2 cellular contexts compared by ENCODE assay signal in the genomic region with DNA sequence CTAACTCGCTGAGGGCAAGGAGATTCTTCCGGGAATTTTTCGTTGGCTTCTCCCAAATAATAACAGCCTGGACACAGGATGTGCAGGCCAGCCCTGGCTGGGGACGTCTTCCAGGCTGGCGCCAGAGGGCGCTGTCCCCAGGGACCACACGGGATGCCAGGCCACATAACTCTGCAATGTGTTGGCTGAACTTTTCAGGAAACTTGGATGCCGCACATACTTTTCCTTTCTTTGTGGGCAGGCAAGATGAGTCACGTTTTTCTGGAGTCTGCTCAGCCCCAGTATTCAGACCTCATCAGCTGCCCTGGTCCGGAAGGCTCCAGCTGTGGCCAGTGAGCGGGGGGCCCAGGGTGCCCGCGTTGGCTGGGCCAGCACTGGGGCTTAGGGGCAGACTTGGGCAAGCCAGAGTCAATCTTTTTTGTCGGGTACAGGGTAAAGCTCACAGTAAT.
TF ChIP-seq lines count a peak whose summit lies in the region.

No MANE protein-coding gene starts in this region.

TF ChIP-seq in A549, 52 proteins besides CTCF, POLR2A, EP300 and RAD21 (continued from another document):
- TF ChIP-seq, protein P1, sequence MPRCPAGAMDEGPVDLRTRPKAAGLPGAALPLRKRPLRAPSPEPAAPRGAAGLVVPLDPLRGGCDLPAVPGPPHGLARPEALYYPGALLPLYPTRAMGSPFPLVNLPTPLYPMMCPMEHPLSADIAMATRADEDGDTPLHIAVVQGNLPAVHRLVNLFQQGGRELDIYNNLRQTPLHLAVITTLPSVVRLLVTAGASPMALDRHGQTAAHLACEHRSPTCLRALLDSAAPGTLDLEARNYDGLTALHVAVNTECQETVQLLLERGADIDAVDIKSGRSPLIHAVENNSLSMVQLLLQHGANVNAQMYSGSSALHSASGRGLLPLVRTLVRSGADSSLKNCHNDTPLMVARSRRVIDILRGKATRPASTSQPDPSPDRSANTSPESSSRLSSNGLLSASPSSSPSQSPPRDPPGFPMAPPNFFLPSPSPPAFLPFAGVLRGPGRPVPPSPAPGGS (IDR thresholded peaks at IDR 0.05), result peak; percentile 81; the same call in 1 of the 3 replicates
- peak; percentile 33; the same call in 1 of the 2 replicates for TF ChIP-seq RFX5 (IDR thresholded peaks at IDR 0.05)
- no peak for TF ChIP-seq RNF2 (IDR thresholded peaks at IDR 0.05; ENCODE audit: borderline replicate concordance, low read depth)
- TF ChIP-seq, protein P2, sequence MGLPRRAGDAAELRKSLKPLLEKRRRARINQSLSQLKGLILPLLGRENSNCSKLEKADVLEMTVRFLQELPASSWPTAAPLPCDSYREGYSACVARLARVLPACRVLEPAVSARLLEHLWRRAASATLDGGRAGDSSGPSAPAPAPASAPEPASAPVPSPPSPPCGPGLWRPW (IDR thresholded peaks at IDR 0.05), result no peak
- TF ChIP-seq ZSCAN20 (CRISPR knock-in tag; IDR thresholded peaks at IDR 0.05), result no peak
- TF ChIP-seq, protein P3, sequence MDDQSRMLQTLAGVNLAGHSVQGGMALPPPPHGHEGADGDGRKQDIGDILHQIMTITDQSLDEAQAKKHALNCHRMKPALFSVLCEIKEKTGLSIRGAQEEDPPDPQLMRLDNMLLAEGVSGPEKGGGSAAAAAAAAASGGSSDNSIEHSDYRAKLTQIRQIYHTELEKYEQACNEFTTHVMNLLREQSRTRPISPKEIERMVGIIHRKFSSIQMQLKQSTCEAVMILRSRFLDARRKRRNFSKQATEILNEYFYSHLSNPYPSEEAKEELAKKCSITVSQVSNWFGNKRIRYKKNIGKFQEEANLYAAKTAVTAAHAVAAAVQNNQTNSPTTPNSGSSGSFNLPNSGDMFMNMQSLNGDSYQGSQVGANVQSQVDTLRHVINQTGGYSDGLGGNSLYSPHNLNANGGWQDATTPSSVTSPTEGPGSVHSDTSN (IDR thresholded peaks at IDR 0.05), result peak; percentile 74; the same call in 1 of the 2 replicates
- TF ChIP-seq FOSB (CRISPR knock-in tag; IDR thresholded peaks at IDR 0.05), result no peak
- no peak for TF ChIP-seq TP53 (CRISPR knock-in tag; IDR thresholded peaks at IDR 0.05)
- TF ChIP-seq HDAC2 (IDR thresholded peaks at IDR 0.05), result no peak
- TF ChIP-seq, protein P4, sequence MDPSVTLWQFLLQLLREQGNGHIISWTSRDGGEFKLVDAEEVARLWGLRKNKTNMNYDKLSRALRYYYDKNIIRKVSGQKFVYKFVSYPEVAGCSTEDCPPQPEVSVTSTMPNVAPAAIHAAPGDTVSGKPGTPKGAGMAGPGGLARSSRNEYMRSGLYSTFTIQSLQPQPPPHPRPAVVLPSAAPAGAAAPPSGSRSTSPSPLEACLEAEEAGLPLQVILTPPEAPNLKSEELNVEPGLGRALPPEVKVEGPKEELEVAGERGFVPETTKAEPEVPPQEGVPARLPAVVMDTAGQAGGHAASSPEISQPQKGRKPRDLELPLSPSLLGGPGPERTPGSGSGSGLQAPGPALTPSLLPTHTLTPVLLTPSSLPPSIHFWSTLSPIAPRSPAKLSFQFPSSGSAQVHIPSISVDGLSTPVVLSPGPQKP (IDR thresholded peaks at IDR 0.05; ENCODE audit: low read depth, low read length), result no peak
- TF ChIP-seq, protein P5, sequence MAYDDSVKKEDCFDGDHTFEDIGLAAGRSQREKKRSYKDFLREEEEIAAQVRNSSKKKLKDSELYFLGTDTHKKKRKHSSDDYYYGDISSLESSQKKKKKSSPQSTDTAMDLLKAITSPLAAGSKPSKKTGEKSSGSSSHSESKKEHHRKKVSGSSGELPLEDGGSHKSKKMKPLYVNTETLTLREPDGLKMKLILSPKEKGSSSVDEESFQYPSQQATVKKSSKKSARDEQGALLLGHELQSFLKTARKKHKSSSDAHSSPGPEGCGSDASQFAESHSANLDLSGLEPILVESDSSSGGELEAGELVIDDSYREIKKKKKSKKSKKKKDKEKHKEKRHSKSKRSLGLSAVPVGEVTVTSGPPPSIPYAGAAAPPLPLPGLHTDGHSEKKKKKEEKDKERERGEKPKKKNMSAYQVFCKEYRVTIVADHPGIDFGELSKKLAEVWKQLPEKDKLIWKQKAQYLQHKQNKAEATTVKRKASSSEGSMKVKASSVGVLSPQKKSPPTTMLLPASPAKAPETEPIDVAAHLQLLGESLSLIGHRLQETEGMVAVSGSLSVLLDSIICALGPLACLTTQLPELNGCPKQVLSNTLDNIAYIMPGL (CRISPR knock-in tag; IDR thresholded peaks at IDR 0.05; ENCODE audit: borderline replicate concordance), result no peak
- TF ChIP-seq KDM5A (IDR thresholded peaks at IDR 0.05), result no peak
- no peak for TF ChIP-seq ZC3H11A (IDR thresholded peaks at IDR 0.05)
- TF ChIP-seq GATA3 (IDR thresholded peaks at IDR 0.05; ENCODE audit: borderline replicate concordance), result peak; percentile 88; the same call in 1 of the 2 replicates
- TF ChIP-seq MYC (IDR thresholded peaks at IDR 0.05; ENCODE audit: borderline replicate concordance, low read length), result no peak
- TF ChIP-seq RARB (CRISPR knock-in tag; IDR thresholded peaks at IDR 0.05), result 0 out of 2 replicates have a peak, but pooled peaks have one; percentile 26
- TF ChIP-seq SMC3 (IDR thresholded peaks at IDR 0.05), result peak; percentile 92
- TF ChIP-seq BHLHE40 (IDR thresholded peaks at IDR 0.05; ENCODE audit: low read depth, low read length), result peak; percentile 58
- TF ChIP-seq JUNB (IDR thresholded peaks at IDR 0.05), result peak; percentile 87
- 0 out of 2 replicates have a peak, but pooled peaks have one; percentile 32 for TF ChIP-seq HOXB5 (CRISPR knock-in tag; IDR thresholded peaks at IDR 0.05)
- TF ChIP-seq RCOR1 (IDR thresholded peaks at IDR 0.05; ENCODE audit: low read depth, low read length), result no peak
- TF ChIP-seq, protein P6, sequence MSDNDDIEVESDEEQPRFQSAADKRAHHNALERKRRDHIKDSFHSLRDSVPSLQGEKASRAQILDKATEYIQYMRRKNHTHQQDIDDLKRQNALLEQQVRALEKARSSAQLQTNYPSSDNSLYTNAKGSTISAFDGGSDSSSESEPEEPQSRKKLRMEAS (IDR thresholded peaks at IDR 0.05), result peak; percentile 95
- no peak for TF ChIP-seq CBX2 (IDR thresholded peaks at IDR 0.05; ENCODE audit: borderline replicate concordance, low read depth)
- no peak for TF ChIP-seq NR3C1 (IDR thresholded peaks at IDR 0.05)

TF ChIP-seq in GM12878, 131 proteins besides CTCF, POLR2A, EP300 and RAD21 (continued from another document):
- TF ChIP-seq, protein P7, sequence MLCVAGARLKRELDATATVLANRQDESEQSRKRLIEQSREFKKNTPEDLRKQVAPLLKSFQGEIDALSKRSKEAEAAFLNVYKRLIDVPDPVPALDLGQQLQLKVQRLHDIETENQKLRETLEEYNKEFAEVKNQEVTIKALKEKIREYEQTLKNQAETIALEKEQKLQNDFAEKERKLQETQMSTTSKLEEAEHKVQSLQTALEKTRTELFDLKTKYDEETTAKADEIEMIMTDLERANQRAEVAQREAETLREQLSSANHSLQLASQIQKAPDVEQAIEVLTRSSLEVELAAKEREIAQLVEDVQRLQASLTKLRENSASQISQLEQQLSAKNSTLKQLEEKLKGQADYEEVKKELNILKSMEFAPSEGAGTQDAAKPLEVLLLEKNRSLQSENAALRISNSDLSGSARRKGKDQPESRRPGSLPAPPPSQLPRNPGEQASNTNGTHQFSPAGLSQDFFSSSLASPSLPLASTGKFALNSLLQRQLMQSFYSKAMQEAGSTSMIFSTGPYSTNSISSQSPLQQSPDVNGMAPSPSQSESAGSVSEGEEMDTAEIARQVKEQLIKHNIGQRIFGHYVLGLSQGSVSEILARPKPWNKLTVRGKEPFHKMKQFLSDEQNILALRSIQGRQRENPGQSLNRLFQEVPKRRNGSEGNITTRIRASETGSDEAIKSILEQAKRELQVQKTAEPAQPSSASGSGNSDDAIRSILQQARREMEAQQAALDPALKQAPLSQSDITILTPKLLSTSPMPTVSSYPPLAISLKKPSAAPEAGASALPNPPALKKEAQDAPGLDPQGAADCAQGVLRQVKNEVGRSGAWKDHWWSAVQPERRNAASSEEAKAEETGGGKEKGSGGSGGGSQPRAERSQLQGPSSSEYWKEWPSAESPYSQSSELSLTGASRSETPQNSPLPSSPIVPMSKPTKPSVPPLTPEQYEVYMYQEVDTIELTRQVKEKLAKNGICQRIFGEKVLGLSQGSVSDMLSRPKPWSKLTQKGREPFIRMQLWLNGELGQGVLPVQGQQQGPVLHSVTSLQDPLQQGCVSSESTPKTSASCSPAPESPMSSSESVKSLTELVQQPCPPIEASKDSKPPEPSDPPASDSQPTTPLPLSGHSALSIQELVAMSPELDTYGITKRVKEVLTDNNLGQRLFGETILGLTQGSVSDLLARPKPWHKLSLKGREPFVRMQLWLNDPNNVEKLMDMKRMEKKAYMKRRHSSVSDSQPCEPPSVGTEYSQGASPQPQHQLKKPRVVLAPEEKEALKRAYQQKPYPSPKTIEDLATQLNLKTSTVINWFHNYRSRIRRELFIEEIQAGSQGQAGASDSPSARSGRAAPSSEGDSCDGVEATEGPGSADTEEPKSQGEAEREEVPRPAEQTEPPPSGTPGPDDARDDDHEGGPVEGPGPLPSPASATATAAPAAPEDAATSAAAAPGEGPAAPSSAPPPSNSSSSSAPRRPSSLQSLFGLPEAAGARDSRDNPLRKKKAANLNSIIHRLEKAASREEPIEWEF (IDR thresholded peaks at IDR 0.05; ENCODE audit: insufficient replicate concordance, low read depth, low read length), result no peak
- TF ChIP-seq YY1 (IDR thresholded peaks at IDR 0.05; ENCODE audit: low read depth, low read length), result 0 out of 2 replicates have a peak, but pooled peaks have one; percentile 26
- TF ChIP-seq, protein P8, sequence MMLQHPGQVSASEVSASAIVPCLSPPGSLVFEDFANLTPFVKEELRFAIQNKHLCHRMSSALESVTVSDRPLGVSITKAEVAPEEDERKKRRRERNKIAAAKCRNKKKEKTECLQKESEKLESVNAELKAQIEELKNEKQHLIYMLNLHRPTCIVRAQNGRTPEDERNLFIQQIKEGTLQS (IDR thresholded peaks at IDR 0.05; ENCODE audit: borderline replicate concordance, extremely low read depth, low read depth, low read length), result no peak
